Comparison of ENCODE assay signal across 9 cellular contexts in the genomic region with DNA sequence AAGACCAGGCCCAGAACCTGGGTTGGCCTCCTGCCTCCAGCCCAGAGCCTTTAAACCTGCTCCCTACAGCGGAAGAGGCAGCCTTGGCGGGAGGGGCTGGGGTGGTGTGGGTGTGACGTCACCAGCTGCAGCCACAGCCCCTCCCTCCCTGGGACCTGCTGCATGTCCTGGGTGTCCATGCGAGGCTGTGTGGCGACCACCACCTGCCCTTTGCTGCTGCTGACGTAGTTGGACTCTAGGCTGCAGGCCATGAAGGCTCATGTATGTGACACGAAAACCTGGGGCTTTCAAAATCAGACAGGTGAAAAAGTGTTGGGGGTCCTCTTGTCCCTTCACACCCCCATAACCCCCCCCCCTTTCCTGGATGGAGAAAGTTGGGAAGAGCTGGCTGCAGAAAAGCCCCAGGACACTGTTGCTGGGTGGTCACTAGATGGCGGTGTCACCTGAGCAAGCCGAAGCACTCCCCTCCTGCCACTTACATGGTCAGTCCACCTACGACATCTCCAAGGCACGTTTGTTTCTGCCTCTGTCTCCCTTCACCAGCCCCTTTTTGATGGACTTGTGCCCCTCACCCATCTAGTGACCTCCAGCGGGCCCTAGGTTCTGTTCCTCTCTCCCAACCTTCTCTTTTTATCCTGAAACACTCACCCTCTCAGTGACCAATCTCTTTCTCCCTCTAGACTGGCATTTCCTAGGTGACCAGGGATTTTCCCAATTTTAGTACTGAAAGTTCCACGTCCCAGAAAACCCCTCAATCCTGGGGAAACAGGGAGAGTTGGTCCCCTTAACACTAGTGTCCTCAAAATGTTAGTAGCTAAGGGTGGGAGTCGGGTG. TPM values are rescaled to one million over a fixed set of nuclear protein-coding genes. Genes with fewer than 3 reads are reported as not detected.
DNase-seq lines count a peak whose midpoint lies in the region; ATAC-seq and TF ChIP-seq lines count a peak whose summit lies in the region.
"Had no signal": no experiment of that assay in that cellular context is flagged by ENCODE, and none has a peak within 500 bp of the region (broad histone marks: within the 10 kb centered on the region; RNA-seq: fewer than 3 reads in every experiment).

No MANE protein-coding gene starts in this region.

- H3K4me3 Mint-ChIP-seq in activated T-helper 2 cell treated with anti-CD3 and anti-CD28 coated beads, Interferon-gamma antibody, Interleukin-2, Interleukin-4, amounts not matched to agents 10 μg/mL and 5 μg/mL and 100 μg/mL, durations not matched to agents 14 hours and 24 hours and 36 hours (ENCODE audit: low read depth): no peak overlapping the region
- H3K4me3 Mint-ChIP-seq: dendritic cell treated with granulocyte-macrophage colony-stimulating factor and Interleukin-4, amounts not matched to agents 40 ng/mL and 50 ng/mL, for 4 days had no signal

- H3K36me3 ChIP-seq in colonic mucosa (no peaks in the 10 kb centered on the region), left lung (no peaks in the 10 kb centered on the region)

- H3K27ac Mint-ChIP-seq in activated T-helper 2 cell treated with anti-CD3 and anti-CD28 coated beads, Interferon-gamma antibody, Interleukin-2, Interleukin-4, amounts not matched to agents 10 μg/mL and 5 μg/mL and 100 μg/mL, durations not matched to agents 14 hours and 24 hours and 36 hours: no peak overlapping the region
- H3K27ac Mint-ChIP-seq: dendritic cell treated with granulocyte-macrophage colony-stimulating factor and Interleukin-4, amounts not matched to agents 40 ng/mL and 50 ng/mL, for 4 days had no signal

- H3K4me3 ChIP-seq in colonic mucosa (no peak overlapping the region), left lung (no peak overlapping the region)

- no peaks in the 10 kb centered on the region for H3K9me3 ChIP-seq in colonic mucosa
- no peaks in the 10 kb centered on the region for H3K9me3 ChIP-seq in left lung

- no peaks in the 10 kb centered on the region for H3K9me3 Mint-ChIP-seq in activated T-helper 2 cell treated with anti-CD3 and anti-CD28 coated beads, Interferon-gamma antibody, Interleukin-2, Interleukin-4, amounts not matched to agents 10 μg/mL and 5 μg/mL and 100 μg/mL, durations not matched to agents 14 hours and 24 hours and 36 hours
- H3K9me3 Mint-ChIP-seq: dendritic cell treated with granulocyte-macrophage colony-stimulating factor and Interleukin-4, amounts not matched to agents 40 ng/mL and 50 ng/mL, for 4 days had no signal

- intact Hi-C loops in colonic mucosa (cut with DNase I): loop anchor here (2.0 kb wide), 2 partner anchors 72 to 318 kb away; no protein-coding TSS in a partner anchor
- intact Hi-C loops in left lung (cut with DNase I): loop anchor here in 1 of 2 donors (10.0 kb wide), 1 partner anchor 164 kb away; no protein-coding TSS in a partner anchor
- intact Hi-C loops in activated T-helper 2 cell treated with anti-CD3 and anti-CD28 coated beads, Interferon-gamma antibody, Interleukin-2, Interleukin-4, amounts not matched to agents 10 μg/mL and 5 μg/mL and 100 μg/mL, durations not matched to agents 14 hours and 24 hours and 36 hours (cut with micrococcal nuclease): loop anchor here (1.0 kb wide), 2 partner anchors 168 to 318 kb away; no protein-coding TSS in a partner anchor

- peak; percentile 48 to 74 for ATAC-seq in activated CD4-positive, CD25-positive, alpha-beta regulatory T cell treated with anti-CD3 and anti-CD28 coated beads, Interleukin-2, amount 50 U/mL, for 24 hours
- peak; percentile 98 for ATAC-seq in left lung

- peak; percentile 71 for TF ChIP-seq CTCF in colonic mucosa (IDR thresholded peaks at IDR 0.05)
- TF ChIP-seq CTCF in left lung (IDR thresholded peaks at IDR 0.05): peak; percentile 59

- no peaks in the 10 kb centered on the region for H3K36me3 Mint-ChIP-seq in activated T-helper 2 cell treated with anti-CD3 and anti-CD28 coated beads, Interferon-gamma antibody, Interleukin-2, Interleukin-4, amounts not matched to agents 10 μg/mL and 5 μg/mL and 100 μg/mL, durations not matched to agents 14 hours and 24 hours and 36 hours (ENCODE audit: low read depth)

- H3K27ac ChIP-seq in colonic mucosa (no peak overlapping the region), left lung (no peak overlapping the region)

- H3K4me1 ChIP-seq in colonic mucosa: no peaks in the 10 kb centered on the region
- H3K4me1 ChIP-seq in left lung: no peaks in the 10 kb centered on the region

- no peak overlapping the region for H3K9ac ChIP-seq in colonic mucosa (ENCODE audit: low read depth in 2 of 2, low read length in 2 of 2)

- no peak for DNase-seq in activated CD4-positive, CD25-positive, alpha-beta regulatory T cell treated with anti-CD3 and anti-CD28 coated beads, Interleukin-2, amount 50 U/mL, for 72 hours
- peak; percentile 31 for DNase-seq in NCI-H1092 (lab: John Stamatoyannopoulos, UW)
- peak in 3 of 5 donors; percentile 22 to 33 (median 25) for DNase-seq in T-helper 1 cell
- DNase-seq in colonic mucosa: peak; percentile 51
- DNase-seq in left lung: no peak
- DNase-seq in stimulated activated CD8-positive, alpha-beta memory T cell treated with anti-CD3 and anti-CD28 coated beads, Interleukin-4, amount 100 ng/mL, for 24 hours (ENCODE audit: low read depth): peak; percentile 19
- no peak for DNase-seq in activated T-helper 2 cell treated with anti-CD3 and anti-CD28 coated beads, Interferon-gamma antibody, Interleukin-2, Interleukin-4, amounts not matched to agents 10 μg/mL and 5 μg/mL and 100 μg/mL, durations not matched to agents 14 hours and 24 hours and 36 hours (ENCODE audit: low spot score)

- H3K27me3 Mint-ChIP-seq in activated T-helper 2 cell treated with anti-CD3 and anti-CD28 coated beads, Interferon-gamma antibody, Interleukin-2, Interleukin-4, amounts not matched to agents 10 μg/mL and 5 μg/mL and 100 μg/mL, durations not matched to agents 14 hours and 24 hours and 36 hours (ENCODE audit: low read depth): peaks cover 21% of the 10 kb centered on the region

- H3K27me3 ChIP-seq in colonic mucosa: no peaks in the 10 kb centered on the region
- no peaks in the 10 kb centered on the region for H3K27me3 ChIP-seq in left lung

- peaks cover 2% of the 10 kb centered on the region for H3K4me1 Mint-ChIP-seq in activated T-helper 2 cell treated with anti-CD3 and anti-CD28 coated beads, Interferon-gamma antibody, Interleukin-2, Interleukin-4, amounts not matched to agents 10 μg/mL and 5 μg/mL and 100 μg/mL, durations not matched to agents 14 hours and 24 hours and 36 hours (ENCODE audit: low read depth)

RNA-seq across cellular contexts. Expression of gene SLC6A20, which starts 35.2 kb away (rescaled TPM):
- total RNA-seq in colonic mucosa (1 to 10 TPM; 4.2 to 4.4 TPM), left lung (10 to 100 TPM in 1 of 2 donors, 1 to 10 TPM in 1; 6.1 to 17.0 TPM)
- not detected in 2 replicates for total RNA-seq in activated T-helper 2 cell treated with anti-CD3 and anti-CD28 coated beads, Interferon-gamma antibody, Interleukin-2, Interleukin-4, amounts not matched to agents 10 μg/mL and 5 μg/mL and 100 μg/mL, durations not matched to agents 14 hours and 24 hours and 36 hours

Comparison
In these comparisons a context has a peak if more than half of its experiments do, and no peak if none do; other contexts are left out.
1. DNase-seq: peak in NCI-H1092 (single experiment), T-helper 1 cell (3 of 5), colonic mucosa (single experiment) and stimulated activated CD8-positive, alpha-beta memory T cell treated with anti-CD3 and anti-CD28 coated beads, Interleukin-4, amount 100 ng/mL, for 24 hours (single experiment); none in activated CD4-positive, CD25-positive, alpha-beta regulatory T cell treated with anti-CD3 and anti-CD28 coated beads, Interleukin-2, amount 50 U/mL, for 72 hours (single experiment), left lung (0 of 2) and activated T-helper 2 cell treated with anti-CD3 and anti-CD28 coated beads, Interferon-gamma antibody, Interleukin-2, Interleukin-4, amounts not matched to agents 10 μg/mL and 5 μg/mL and 100 μg/mL, durations not matched to agents 14 hours and 24 hours and 36 hours (single experiment).